In the genomic region with DNA sequence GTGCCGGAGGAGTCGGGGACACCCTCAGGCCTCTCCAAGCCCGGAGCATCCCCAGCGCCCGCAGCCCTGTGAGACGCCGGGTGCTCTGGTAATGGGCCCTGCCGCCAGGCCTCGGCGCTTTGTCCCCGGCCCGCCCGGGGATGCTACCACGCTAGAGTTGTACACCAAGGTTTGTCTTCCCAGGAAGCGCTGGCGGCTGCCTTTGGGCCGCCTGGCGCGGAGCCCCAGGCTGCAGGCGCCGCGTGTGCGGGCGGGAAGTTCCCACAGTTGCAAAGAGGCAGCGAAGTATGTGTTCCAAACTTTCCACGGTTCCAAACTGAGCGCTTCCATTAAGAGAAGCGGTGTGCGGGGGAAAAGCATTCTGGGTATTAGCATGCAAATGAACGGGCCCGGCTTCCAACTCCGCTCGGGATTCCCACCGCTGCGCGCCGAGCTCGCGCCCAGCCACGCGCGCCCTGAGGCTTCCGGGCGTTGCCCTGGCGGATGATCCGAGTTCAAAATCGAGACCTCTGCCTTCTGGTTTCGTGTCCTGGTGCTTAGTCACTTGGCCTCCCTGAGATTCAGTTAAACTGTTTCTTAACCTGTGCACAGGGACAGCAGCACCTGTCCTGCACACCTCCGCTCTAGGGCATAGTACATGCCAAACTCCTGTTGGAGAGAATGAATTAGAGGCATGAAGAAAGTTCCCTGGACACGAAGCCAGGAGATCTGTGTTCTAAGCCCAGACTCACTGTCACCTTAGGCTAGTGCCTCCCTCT, we compare ENCODE assay signal across 8 cellular contexts. TPM values are rescaled to one million over a fixed set of nuclear protein-coding genes. Genes with fewer than 3 reads are reported as not detected.
DNase-seq lines count a peak whose midpoint lies in the region; ATAC-seq and TF ChIP-seq lines count a peak whose summit lies in the region.

No MANE protein-coding gene starts in this region.

- peaks cover 15% of the 10 kb centered on the region for H3K27me3 Mint-ChIP-seq in activated naive CD4-positive, alpha-beta T cell treated with anti-CD3 and anti-CD28 coated beads, Interleukin-2, amount 10 ng/mL, durations not matched to agents 7 days and 5 days

- H3K4me3 ChIP-seq in KMS-11 (IDR thresholded peaks at IDR 0.05; ENCODE audit: insufficient read depth, low read depth, low read length) (no peak overlapping the region), SJSA1 (peak overlapping the region; percentile 71), gastroesophageal sphincter (peak overlapping the region; percentile 74 to 77), neuronal stem cell (ENCODE audit: low read length in 2 of 2) (peak overlapping the region; percentile 62 to 89), thoracic aorta (peak overlapping the region; percentile 91)

- peak overlapping the region; percentile 70 for H2AFZ ChIP-seq in KMS-11 (ENCODE audit: low read depth)
- peak overlapping the region; percentile 76 for H2AFZ ChIP-seq in neuronal stem cell (ENCODE audit: low read length)

- no peak for TF ChIP-seq POLR2A in gastroesophageal sphincter (IDR thresholded peaks at IDR 0.05)

- H3K4me1 Mint-ChIP-seq in activated naive CD4-positive, alpha-beta T cell treated with anti-CD3 and anti-CD28 coated beads, Interleukin-2, amount 10 ng/mL, durations not matched to agents 7 days and 5 days = peaks cover 34% of the 10 kb centered on the region

- TF ChIP-seq EP300 in gastroesophageal sphincter (IDR thresholded peaks at IDR 0.05) = no peak

- H3K9me3 ChIP-seq in SJSA1 (replicated peaks) = no peaks in the 10 kb centered on the region
- H3K9me3 ChIP-seq in gastroesophageal sphincter = no peaks in the 10 kb centered on the region
- H3K9me3 ChIP-seq in neuronal stem cell (replicated peaks in 1 of 2; ENCODE audit: control insufficient read depth in 2 of 2, insufficient read depth in 1 of 2, low read depth in 1 of 2, low read length in 2 of 2) = peaks cover 1 to 7% of the 10 kb centered on the region in 2 donors
- no peaks in the 10 kb centered on the region for H3K9me3 ChIP-seq in thoracic aorta

- H3K9me3 Mint-ChIP-seq in activated naive CD4-positive, alpha-beta T cell treated with anti-CD3 and anti-CD28 coated beads, Interleukin-2, amount 10 ng/mL, durations not matched to agents 7 days and 5 days = no peaks in the 10 kb centered on the region

- H3K79me1 ChIP-seq in neuronal stem cell (ENCODE audit: low read depth, low read length) = peaks cover 14% of the 10 kb centered on the region

- H4K91ac ChIP-seq in neuronal stem cell (ENCODE audit: low read depth, low read length, poor library complexity) = peak overlapping the region; percentile 38

- peaks cover 31% of the 10 kb centered on the region for H3K36me3 Mint-ChIP-seq in activated naive CD4-positive, alpha-beta T cell treated with anti-CD3 and anti-CD28 coated beads, Interleukin-2, amount 10 ng/mL, durations not matched to agents 7 days and 5 days

- peaks cover 18% of the 10 kb centered on the region; the same call in 1 of the 2 replicates for H3K79me2 ChIP-seq in KMS-11 (ENCODE audit: insufficient read depth, low read depth)

- DNase-seq in EH (ENCODE audit: low read depth) (peak; percentile 74), SJSA1 (ENCODE audit: low read depth in 1 of 2, low spot score in 2 of 2) (peak; percentile 65 to 67), neuronal stem cell (ENCODE audit: low spot score) (peak; percentile 58), thoracic aorta (ENCODE audit: low spot score) (no peak)
- DNase-seq in activated naive CD4-positive, alpha-beta T cell treated with anti-CD3 and anti-CD28 coated beads, Interleukin-2, amount 10 ng/mL, durations not matched to agents 7 days and 5 days = peak; percentile 74

- H4K8ac ChIP-seq in neuronal stem cell (ENCODE audit: low read depth, low read length) = no peak overlapping the region

- H3K4me2 ChIP-seq in KMS-11 = peak overlapping the region; percentile 86
- peak overlapping the region; percentile 92 for H3K4me2 ChIP-seq in neuronal stem cell (ENCODE audit: insufficient read depth, low read length, poor library complexity, severe bottlenecking)

- peak overlapping the region; percentile 85 for H2AK5ac ChIP-seq in neuronal stem cell (ENCODE audit: low read depth, low read length)

- H3K23ac ChIP-seq in neuronal stem cell (ENCODE audit: low read depth, low read length, poor library complexity) = peak overlapping the region; percentile 58

- peak overlapping the region; percentile 92 for H3K9ac ChIP-seq in KMS-11
- peak overlapping the region; percentile 87 for H3K9ac ChIP-seq in neuronal stem cell (ENCODE audit: low read depth, low read length, poor library complexity)

- ATAC-seq in gastroesophageal sphincter (peak; percentile 46), thoracic aorta (ENCODE audit: insufficient number of reproducible peaks, low FRiP score, low read depth) (no peak), HG02588 (IDR thresholded peaks at IDR 0.05; ENCODE audit: unreplicated experiment) (no peak)

- H3K4me1 ChIP-seq in KMS-11 (ENCODE audit: low read depth, poor library complexity, severe bottlenecking) (peaks cover 33% of the 10 kb centered on the region), SJSA1 (replicated peaks) (peaks cover 39% of the 10 kb centered on the region), gastroesophageal sphincter (peaks cover 0 to 41% (median 38%) of the 10 kb centered on the region in 3 donors), neuronal stem cell (ENCODE audit: control insufficient read depth in 2 of 2, insufficient read depth in 1 of 2, low read depth in 1 of 2, low read length in 2 of 2) (peaks cover 17 to 37% of the 10 kb centered on the region in 2 donors), thoracic aorta (ENCODE audit: control insufficient read depth in 1 of 2, low read depth in 2 of 2) (peaks cover 22 to 35% of the 10 kb centered on the region in 2 donors)

- H2BK12ac ChIP-seq in neuronal stem cell (ENCODE audit: low read length) = no peak overlapping the region

- H3K27me3 ChIP-seq in KMS-11 (ENCODE audit: insufficient read depth, low read depth) = no peaks in the 10 kb centered on the region
- no peaks in the 10 kb centered on the region for H3K27me3 ChIP-seq in SJSA1 (replicated peaks)
- H3K27me3 ChIP-seq in gastroesophageal sphincter = no peaks in the 10 kb centered on the region
- no peaks in the 10 kb centered on the region for H3K27me3 ChIP-seq in neuronal stem cell (ENCODE audit: control insufficient read depth in 3 of 3, insufficient read depth in 3 of 3, low read depth in 1 of 3, low read length in 3 of 3)
- no peaks in the 10 kb centered on the region for H3K27me3 ChIP-seq in thoracic aorta (replicated peaks; ENCODE audit: insufficient read depth)

- H3K27ac ChIP-seq in KMS-11 = peak overlapping the region; percentile 93
- H3K27ac ChIP-seq in SJSA1 = peak overlapping the region; percentile 57
- peak overlapping the region; percentile 59 to 93 (median 83) for H3K27ac ChIP-seq in gastroesophageal sphincter
- H3K27ac ChIP-seq in neuronal stem cell (replicated peaks; ENCODE audit: low read length) = peak overlapping the region; percentile 96
- H3K27ac ChIP-seq in thoracic aorta = peak overlapping the region; percentile 78 to 85

- peak overlapping the region; percentile 96 for H3K18ac ChIP-seq in neuronal stem cell (ENCODE audit: low read length)

- peak overlapping the region; percentile 84 for H3K4me3 Mint-ChIP-seq in activated naive CD4-positive, alpha-beta T cell treated with anti-CD3 and anti-CD28 coated beads, Interleukin-2, amount 10 ng/mL, durations not matched to agents 7 days and 5 days

- peak overlapping the region; percentile 96 for H2BK5ac ChIP-seq in neuronal stem cell (ENCODE audit: low read length)

- no peaks in the 10 kb centered on the region for H4K20me1 ChIP-seq in KMS-11 (ENCODE audit: insufficient read depth)

- WGBS in gastroesophageal sphincter (ENCODE audit: low coverage in 1 of 2), 2 donors = 0% methylated on average over 1 to 2 of the region's 50 CpGs
- no CpG with 5 or more reads among the region's 50 CpGs for WGBS in neuronal stem cell (ENCODE audit: extremely low coverage in 2 of 2, insufficient read length in 2 of 2, insufficient replicate concordance in 1 of 2), 2 donors

- H3K27ac Mint-ChIP-seq in activated naive CD4-positive, alpha-beta T cell treated with anti-CD3 and anti-CD28 coated beads, Interleukin-2, amount 10 ng/mL, durations not matched to agents 7 days and 5 days = peak overlapping the region; percentile 91

- peak overlapping the region; percentile 97 for H3K4ac ChIP-seq in neuronal stem cell (ENCODE audit: low read length)

- CTCF ChIA-PET in activated naive CD4-positive, alpha-beta T cell treated with anti-CD3 and anti-CD28 coated beads, Interleukin-2, amount 10 ng/mL, durations not matched to agents 7 days and 5 days (lab: Charles Lee) = interaction anchor here (0.8 kb wide), 1 partner anchor 144 kb away, joined by 3 read pairs; no protein-coding TSS in a partner anchor

- TF ChIP-seq CTCF in KMS-11 (conservative IDR thresholded peaks at IDR 0.05; ENCODE audit: low read depth, low read length) (no peak), gastroesophageal sphincter (IDR thresholded peaks at IDR 0.05) (no peak), thoracic aorta (IDR thresholded peaks at IDR 0.05) (no peak)

- H2BK120ac ChIP-seq in neuronal stem cell (ENCODE audit: low read depth, low read length) = peak overlapping the region; percentile 77

- H2BK15ac ChIP-seq in neuronal stem cell (ENCODE audit: low read length) = peak overlapping the region; percentile 88

- peak overlapping the region; percentile 87 for H3K14ac ChIP-seq in neuronal stem cell (ENCODE audit: low read length)

- H3K36me3 ChIP-seq in KMS-11 (ENCODE audit: insufficient read depth) (no peaks in the 10 kb centered on the region), SJSA1 (peaks cover 27% of the 10 kb centered on the region), gastroesophageal sphincter (peaks cover 0 to 5% of the 10 kb centered on the region in 2 donors), neuronal stem cell (replicated peaks in 1 of 2; ENCODE audit: control insufficient read depth in 2 of 2, insufficient read depth in 2 of 2, low read length in 2 of 2) (peaks cover 6 to 22% of the 10 kb centered on the region in 2 donors), thoracic aorta (no peaks in the 10 kb centered on the region)

RNA-seq across cellular contexts. Expression of a gene that starts 1.3 kb away (rescaled TPM):
- 14.7 and 14.9 TPM in 2 replicates for total RNA-seq in SJSA1 (2014; rRNA removed; shearing (Covaris generic))
- total RNA-seq in gastroesophageal sphincter (10 to 100 TPM; 15.7 to 18.0 (median 17.7) TPM), thoracic aorta (10 to 100 TPM; 14.6 to 15.2 TPM)
- polyA plus RNA-seq in neuronal stem cell (2013, experiment 1 of 2) = 44.4 TPM
- 44.7 TPM for polyA plus RNA-seq in neuronal stem cell (2013, experiment 2 of 2)

RNA-seq across cellular contexts. Expression of a gene that starts 52.0 kb away (rescaled TPM):
- total RNA-seq in SJSA1 (2014; rRNA removed; shearing (Covaris generic)) = 98.8 and 118 TPM in 2 replicates
- total RNA-seq in gastroesophageal sphincter (10 to 100 TPM; 51.8 to 70.0 (median 57.9) TPM), thoracic aorta (10 to 100 TPM; 37.5 to 38.8 TPM)
- polyA plus RNA-seq in neuronal stem cell (2013, experiment 1 of 2) = 45.3 TPM
- 43.0 TPM for polyA plus RNA-seq in neuronal stem cell (2013, experiment 2 of 2)

RNA-seq across cellular contexts. Expression of a gene that starts 55.1 kb away (rescaled TPM):
- total RNA-seq in SJSA1 (2014; rRNA removed; shearing (Covaris generic)) = 1.3 and 2.2 TPM in 2 replicates
- total RNA-seq in gastroesophageal sphincter (10 to 100 TPM; 28.8 to 53.7 (median 37.8) TPM), thoracic aorta (10 to 100 TPM; 56.3 to 57.9 TPM)
- polyA plus RNA-seq in neuronal stem cell (2013, experiment 1 of 2) = 2.2 TPM
- polyA plus RNA-seq in neuronal stem cell (2013, experiment 2 of 2) = 2.4 TPM
